In the genomic region with DNA sequence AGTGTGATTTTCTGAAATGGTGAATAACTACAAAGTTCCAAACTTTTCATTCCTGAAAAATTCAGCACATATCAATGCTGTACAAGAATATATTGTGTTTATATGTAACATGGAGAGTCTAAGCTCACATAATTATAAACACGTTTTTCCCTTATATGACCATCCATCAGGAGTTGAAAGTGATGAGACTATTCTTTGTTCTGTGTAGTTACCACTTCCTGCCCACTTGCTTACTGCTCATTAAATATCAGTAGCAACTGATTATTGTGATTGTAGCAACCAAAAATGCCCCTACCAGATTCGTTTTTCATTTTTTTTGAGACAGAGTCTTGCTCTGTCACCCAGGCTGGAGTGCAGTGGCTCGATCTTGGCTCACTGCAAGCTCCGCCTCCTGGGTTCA, we compare ENCODE assay signal across 17 cellular contexts. TPM values are rescaled to one million over a fixed set of nuclear protein-coding genes. Genes with fewer than 3 reads are reported as not detected.
DNase-seq lines count a peak whose midpoint lies in the region; ATAC-seq lines count a peak whose summit lies in the region.
"Had no signal": no experiment of that assay in that cellular context is flagged by ENCODE, and none has a peak within 500 bp of the region (broad histone marks: within the 10 kb centered on the region; RNA-seq: fewer than 3 reads in every experiment).

No MANE protein-coding gene starts in this region.

- DNase-seq in COLO829 (ENCODE audit: low spot score) = peak; percentile 22
- DNase-seq in HT1080 (ENCODE audit: low read depth) = peak; percentile 17
- peak; percentile 10 for DNase-seq in RPMI7951 (ENCODE audit: low read depth)
- peak; percentile 73 for DNase-seq in foreskin melanocyte
- DNase-seq in A172 (ENCODE audit: low spot score) = no peak
- DNase-seq: CD4-positive, alpha-beta memory T cell; COR-L47; DMS 273 treated with DMSO at 0.1 percent for 48 hours; GDM1; GM23248; IMR-90; Kasumi-1; KG1 had no signal

- ATAC-seq in GM18519 (IDR thresholded peaks at IDR 0.05; ENCODE audit: low FRiP score, unreplicated experiment) = no peak
- ATAC-seq in HG03342 (IDR thresholded peaks at IDR 0.05; ENCODE audit: unreplicated experiment) = no peak

RNA-seq across cellular contexts. Expression of a gene that starts 30.8 kb away (rescaled TPM):
- total RNA-seq in HT1080 (2014; rRNA removed; shearing (Covaris generic)) = 0.06 TPM in 1 of 2 replicates, not detected in the other
- polyA plus RNA-seq in HT1080 (2015; cell fraction: cytosol; rRNA removed) = 0.14 and 0.35 TPM in 2 replicates
- polyA plus RNA-seq in HT1080 (2015; cell fraction: nucleus; rRNA removed) = 0.34 and 0.44 TPM in 2 replicates
- 0.36 and 0.88 TPM in 2 replicates for total RNA-seq in RPMI7951 (2014; rRNA removed; shearing (Covaris generic))
- 0.41 and 0.69 TPM in 2 replicates for total RNA-seq in A172 (2014; rRNA removed; shearing (Covaris generic))
- total RNA-seq: CD4-positive, alpha-beta memory T cell; GM23248; IMR-90 had no signal
- polyA plus RNA-seq: AG04450; CD14-positive monocyte; CD4-positive, alpha-beta memory T cell; GM23248 had no signal
